In the genomic region with DNA sequence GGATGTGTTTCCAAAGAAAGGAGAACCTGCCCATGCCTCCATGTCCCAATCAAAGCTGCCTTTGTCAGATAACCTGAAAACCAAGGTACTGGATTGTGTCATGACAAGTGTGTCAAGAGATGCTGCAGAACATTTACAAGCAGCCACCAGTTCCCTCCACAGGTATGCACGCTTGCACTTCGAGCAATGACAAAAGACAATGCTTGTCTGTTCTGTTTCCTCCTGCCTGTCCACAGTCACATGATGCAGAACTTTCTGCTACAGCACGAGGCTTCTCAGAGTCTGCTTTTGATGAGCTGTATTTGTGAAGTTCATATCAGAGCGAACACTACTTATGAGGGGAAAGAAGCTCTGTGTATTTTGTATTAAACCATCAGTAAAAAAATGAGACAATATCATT, we compare ENCODE assay signal across 6 cellular contexts.
"Had no signal": no experiment of that assay in that cellular context is flagged by ENCODE, and none has a peak within 500 bp of the region (broad histone marks: within the 10 kb centered on the region; RNA-seq: fewer than 3 reads in every experiment).

No MANE protein-coding gene starts in this region.

- H3K4me3 ChIP-seq: GM23338 had no signal

- H3K27ac Mint-ChIP-seq: GM23338, IgD-negative memory B cell had no signal

- H3K27me3 Mint-ChIP-seq: IgD-negative memory B cell had no signal

- H3K4me3 Mint-ChIP-seq: GM23338, H9, IgD-negative memory B cell had no signal

- H3K9me3 Mint-ChIP-seq: GM23338, H9 had no signal

- DNase-seq: H9, HCEC 1CT, Karpas-422, KBM-7 had no signal

- H3K36me3 Mint-ChIP-seq: IgD-negative memory B cell had no signal

- H3K4me1 Mint-ChIP-seq: GM23338, IgD-negative memory B cell had no signal

- ATAC-seq: GM23338 had no signal
